ENCODE assay signal across 10 cellular contexts in the genomic region with DNA sequence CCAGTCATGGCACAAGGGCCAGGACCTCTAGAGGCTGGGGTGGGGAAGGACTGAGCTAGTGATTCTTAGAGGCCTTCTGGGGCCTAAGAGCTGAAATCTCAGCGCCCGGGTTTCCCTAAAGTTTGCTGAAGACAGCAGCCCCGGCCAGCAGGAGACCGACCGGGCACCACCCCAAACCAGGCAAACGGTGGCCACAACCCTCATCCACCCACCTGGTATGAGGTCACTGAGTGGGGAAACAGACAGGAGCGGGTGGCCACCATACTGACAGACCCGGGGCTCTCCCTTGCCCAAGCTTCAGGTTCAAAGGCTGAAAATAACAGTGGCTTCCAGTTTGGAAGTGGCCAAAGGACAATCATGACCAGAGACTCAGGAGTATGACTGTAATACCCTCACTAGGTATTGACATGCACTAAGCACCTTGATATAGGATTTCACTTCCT. TPM values are rescaled to one million over a fixed set of nuclear protein-coding genes. Genes with fewer than 3 reads are reported as not detected.
DNase-seq lines count a peak whose midpoint lies in the region; ATAC-seq, FAIRE-seq and TF ChIP-seq lines count a peak whose summit lies in the region.
"Had no signal": no experiment of that assay in that cellular context is flagged by ENCODE, and none has a peak within 500 bp of the region (broad histone marks: within the 10 kb centered on the region; RNA-seq: fewer than 3 reads in every experiment).

No MANE protein-coding gene starts in this region.

- TF ChIP-seq CTCF in A549 (IDR thresholded peaks at IDR 0.05): no peak
- no peak for TF ChIP-seq CTCF in IMR-90 (conservative IDR thresholded peaks at IDR 0.05; ENCODE audit: low read depth, low read length)
- no peak for TF ChIP-seq CTCF in endodermal cell (conservative IDR thresholded peaks at IDR 0.05)
- TF ChIP-seq CTCF in osteoblast (IDR thresholded peaks at IDR 0.05; ENCODE audit: extremely low read depth, low read depth, low read length): no peak

- 0 out of 3 replicates have a peak overlapping the region, but pooled peaks have one; percentile 9 for H3K4me2 ChIP-seq in A549
- no peak overlapping the region for H3K4me2 ChIP-seq in IMR-90 (ENCODE audit: low read depth, low read length)
- no peak overlapping the region for H3K4me2 ChIP-seq in osteoblast (ENCODE audit: insufficient read depth, low read length)

- peak overlapping the region; percentile 91 for H3K27ac Mint-ChIP-seq in endodermal cell
- H3K27ac Mint-ChIP-seq in immature natural killer cell: peak overlapping the region in 2 of 6 donors; percentile 11 to 28
- H3K27ac Mint-ChIP-seq: memory B cell had no signal

- H3K36me3 Mint-ChIP-seq in endodermal cell (ENCODE audit: low read depth) (peaks cover 13% of the 10 kb centered on the region), immature natural killer cell (peaks cover 0 to 3% (median 0%) of the 10 kb centered on the region in 3 donors)
- H3K36me3 Mint-ChIP-seq: IgD-negative memory B cell had no signal

- no peak overlapping the region for H3K14ac ChIP-seq in IMR-90 (replicated peaks; ENCODE audit: low read depth, low read length)

- intact Hi-C loops in IMR-90 (cut with micrococcal nuclease): no loop called here

- H3K36me3 ChIP-seq in IMR-90 (ENCODE audit: control insufficient read depth, insufficient read depth, low read length): peaks cover 24% of the 10 kb centered on the region
- H3K36me3 ChIP-seq in endodermal cell (ENCODE audit: control insufficient read depth, insufficient read depth, low read length): peaks cover 29% of the 10 kb centered on the region
- H3K36me3 ChIP-seq in osteoblast (ENCODE audit: insufficient read depth, low read length): peaks cover 21% of the 10 kb centered on the region

- no peaks in the 10 kb centered on the region for H3K27me3 ChIP-seq in IMR-90 (ENCODE audit: control insufficient read depth, insufficient read depth, low read length)
- no peaks in the 10 kb centered on the region for H3K27me3 ChIP-seq in endodermal cell (ENCODE audit: control insufficient read depth, insufficient read depth, low read length, poor library complexity, severe bottlenecking)
- H3K27me3 ChIP-seq in osteoblast (ENCODE audit: insufficient read depth, low read length): no peaks in the 10 kb centered on the region

- TF ChIP-seq RAD21 in A549 (conservative IDR thresholded peaks at IDR 0.05 in 1 of 2, IDR thresholded peaks at IDR 0.05 in 1 of 2) (no peak), IMR-90 (IDR thresholded peaks at IDR 0.05; ENCODE audit: low read length) (no peak)

- peaks cover 3 to 27% of the 10 kb centered on the region in 2 experiments; a peak in 3 of 4 replicates for H3K79me1 ChIP-seq in IMR-90 (ENCODE audit: low read depth in 1 of 2, low read length in 2 of 2)

- peak overlapping the region; percentile 72 for H2BK120ac ChIP-seq in IMR-90 (ENCODE audit: low read depth, low read length)

- WGBS in A549 (ENCODE audit: missing lambda C conversion rate): 70% methylated on average over 8 of the region's 8 CpGs
- WGBS in IMR-90 (ENCODE audit: extremely low coverage in 2 of 2, insufficient read length in 1 of 2), 2 experiments: 100% methylated on average over 1 of the region's 8 CpGs; no CpG with 5 or more reads in 1 of the 2 experiments
- 92 to 100% methylated on average over 1 to 8 of the region's 8 CpGs for whole genome bisulfite sequencing in endodermal cell (ENCODE audit: insufficient coverage in 1 of 2, insufficient read length in 1 of 2), 2 experiments

- H2AK9ac ChIP-seq in IMR-90 (replicated peaks; ENCODE audit: low read depth, low read length, poor library complexity): no peak overlapping the region

- H4K20me1 ChIP-seq in IMR-90 (ENCODE audit: insufficient read depth, low read length) (no peaks in the 10 kb centered on the region; the same call in 1 of the 2 replicates), osteoblast (ENCODE audit: insufficient read depth, low read length) (no peaks in the 10 kb centered on the region)

- H3K27ac ChIP-seq in A549 (peak overlapping the region; percentile 93 to 99), IMR-90 (ENCODE audit: insufficient read depth, low read length) (peak overlapping the region; percentile 43), endodermal cell (ENCODE audit: low read depth, low read length) (no peak overlapping the region), osteoblast (ENCODE audit: low read depth, low read length) (peak overlapping the region; percentile 55)

- peak overlapping the region; percentile 67; the same call in 1 of the 2 replicates for H4K91ac ChIP-seq in IMR-90 (ENCODE audit: insufficient read depth, low read depth, low read length)

- H2BK20ac ChIP-seq in IMR-90 (ENCODE audit: low read depth, low read length): peak overlapping the region; percentile 54; the same call in 1 of the 2 replicates

- H3K4me3 Mint-ChIP-seq in endodermal cell (no peak overlapping the region), immature natural killer cell (no peak overlapping the region)
- H3K4me3 Mint-ChIP-seq: memory B cell had no signal

- H2BK15ac ChIP-seq in IMR-90 (ENCODE audit: low read depth, low read length): peak overlapping the region; percentile 94; the same call in 1 of the 3 replicates

- H4K5ac ChIP-seq in IMR-90 (ENCODE audit: low read depth, low read length): no peak overlapping the region

- peaks cover 8% of the 10 kb centered on the region; the same call in 1 of the 2 replicates for H3K9me1 ChIP-seq in IMR-90 (ENCODE audit: insufficient read depth, low read length)

- H3K9ac ChIP-seq in IMR-90 (ENCODE audit: low read depth, low read length) (no peak overlapping the region), endodermal cell (ENCODE audit: extremely low read depth, low read length, poor library complexity, severe bottlenecking) (no peak overlapping the region)

- DNase-seq in A549 (ENCODE audit: low read depth in 1 of 2, low spot score in 1 of 2) (no peak), IMR-90 (no peak), endodermal cell (no peak), osteoblast (ENCODE audit: insufficient read length, low spot score, missing footprints) (no peak), immature natural killer cell (no peak), NCI-H2171 treated with DMSO at 0.1 percent for 48 hours (lab: John Stamatoyannopoulos, UW) (no peak), RPMI8226 (no peak)

- H3K4ac ChIP-seq in IMR-90 (ENCODE audit: low read depth, low read length): peak overlapping the region; percentile 87

- FAIRE-seq in A549 (lab: Jason Lieb, UNC): no peak

- ATAC-seq in A549 (no peak), IMR-90 (ENCODE audit: low read depth) (no peak), HG03354 (IDR thresholded peaks at IDR 0.05; ENCODE audit: poor library complexity, severe bottlenecking, unreplicated experiment) (no peak)

- H3K79me2 ChIP-seq in osteoblast (ENCODE audit: insufficient read depth, low read length): peaks cover 3% of the 10 kb centered on the region

- CTCF ChIA-PET in A549 (lab: Yijun Ruan, JAX): interaction anchor here (1.3 to 28.4 kb wide), 12 partner anchors 8 to 159 kb away, joined by 3 to 903 read pairs (median 14); a partner anchor contains a TSS
- CTCF ChIA-PET in IMR-90 (lab: Yijun Ruan, JAX): interaction anchor here (0.7 to 4.7 kb wide), 3 partner anchors 23 to 42 kb away, joined by 3 to 71 read pairs (median 3); no protein-coding TSS in a partner anchor

- dilution Hi-C loops in IMR-90 (cut with HindIII; ENCODE audit: low sequenced_read_pairs, unreplicated experiment): no loop called here

- H4K8ac ChIP-seq in IMR-90 (ENCODE audit: low read depth in 2 of 2, low read length in 2 of 2): peak overlapping the region; percentile 1 to 83; a peak in 1 of 4 replicates

- in situ Hi-C loops in IMR-90 (cut with MboI; ENCODE audit: low sequenced_read_pairs): no loop called here

- TF ChIP-seq EP300 in A549 (IDR thresholded peaks at IDR 0.05): no peak

- H3K4me1 ChIP-seq in A549 (peaks cover 80% of the 10 kb centered on the region), IMR-90 (ENCODE audit: control insufficient read depth, insufficient read depth, low read length) (peaks cover 27% of the 10 kb centered on the region), endodermal cell (ENCODE audit: control insufficient read depth, insufficient read depth, low read length) (peaks cover 9% of the 10 kb centered on the region), osteoblast (ENCODE audit: insufficient read depth, low read length) (peaks cover 44% of the 10 kb centered on the region)

- H3K27me3 Mint-ChIP-seq in endodermal cell (ENCODE audit: insufficient read depth): no peaks in the 10 kb centered on the region
- H3K27me3 Mint-ChIP-seq in immature natural killer cell (ENCODE audit: low read depth in 3 of 3): peaks cover 2 to 11% (median 2%) of the 10 kb centered on the region in 3 donors
- H3K27me3 Mint-ChIP-seq: IgD-negative memory B cell, memory B cell had no signal

- BruUV-seq in IMR-90 (replicated peaks; lab: Mats Ljungman, UMichigan): no TSS peak

- no peaks in the 10 kb centered on the region for H3K9me3 ChIP-seq in A549
- no peaks in the 10 kb centered on the region for H3K9me3 ChIP-seq in IMR-90 (ENCODE audit: control insufficient read depth, insufficient read depth, low read length)
- H3K9me3 ChIP-seq in endodermal cell (ENCODE audit: control insufficient read depth, low read length): no peaks in the 10 kb centered on the region
- H3K9me3 ChIP-seq in osteoblast (ENCODE audit: low read depth, low read length): no peaks in the 10 kb centered on the region

- no peak overlapping the region for H2AFZ ChIP-seq in IMR-90 (replicated peaks; ENCODE audit: low read length, poor library complexity)
- H2AFZ ChIP-seq in osteoblast (ENCODE audit: low read length): no peak overlapping the region

- no peak overlapping the region for H3K56ac ChIP-seq in IMR-90 (ENCODE audit: extremely low read depth, insufficient read depth, low read length)

- no peak overlapping the region for H3K18ac ChIP-seq in IMR-90 (ENCODE audit: low read depth, low read length)

- H2AK5ac ChIP-seq in IMR-90 (ENCODE audit: low read depth, low read length): peak overlapping the region; percentile 83

- H3K4me3 ChIP-seq in A549 (no peak overlapping the region), IMR-90 (ENCODE audit: insufficient read depth, low read depth, low read length) (no peak overlapping the region), endodermal cell (ENCODE audit: low read length) (no peak overlapping the region), osteoblast (ENCODE audit: insufficient read depth, low read length) (no peak overlapping the region)

- H3K9me3 Mint-ChIP-seq in endodermal cell: no peaks in the 10 kb centered on the region
- H3K9me3 Mint-ChIP-seq in immature natural killer cell: no peaks in the 10 kb centered on the region
- H3K9me3 Mint-ChIP-seq: IgD-negative memory B cell, memory B cell had no signal

- TF ChIP-seq POLR2A in A549 (IDR thresholded peaks at IDR 0.05; ENCODE audit: low read length) (no peak), IMR-90 (IDR thresholded peaks at IDR 0.05; ENCODE audit: low read depth, low read length) (no peak)

- H3K23ac ChIP-seq in IMR-90 (ENCODE audit: low read depth, low read length): no peak overlapping the region

- peaks cover 54% of the 10 kb centered on the region for H3K4me1 Mint-ChIP-seq in endodermal cell
- H3K4me1 Mint-ChIP-seq in immature natural killer cell: peaks cover 26 to 34% of the 10 kb centered on the region in 2 donors

- H2BK5ac ChIP-seq in IMR-90 (ENCODE audit: low read depth, low read length, poor library complexity, severe bottlenecking): peak overlapping the region; percentile 77

- POLR2A ChIA-PET in A549 (lab: Yijun Ruan, JAX) (interaction anchor here (1.8 to 7.0 kb wide), 4 partner anchors 9 to 41 kb away, joined by 6 to 113 read pairs (median 28); a partner anchor contains a TSS), IMR-90 (lab: Charles Lee; ENCODE audit: unreplicated experiment) (no interaction called here)

RNA-seq across cellular contexts. Expression of a gene that starts 35.0 kb away (rescaled TPM):
- 237 and 250 TPM in 2 replicates for polyA plus RNA-seq in A549 (2011; rRNA removed)
- polyA plus RNA-seq in A549 (2012; cell fraction: cytosol; rRNA removed): 951 and 1,146 TPM in 2 replicates
- polyA plus RNA-seq in A549 (2012; cell fraction: nucleus; rRNA removed): 1,622 and 2,122 TPM in 2 replicates
- polyA plus RNA-seq in A549 (2017; fragmentation: RNase III; extraction: RNeasy Plus Mini Kit Qiagen cat#74134 plus additional on column Dnase treatment): 257 to 432 TPM (median 387 TPM) in 3 replicates
- 188 and 250 TPM in 2 replicates for polyA minus RNA-seq in A549 (2011; rRNA and poly(A)+ RNA removed)
- 174 and 186 TPM in 2 replicates for total RNA-seq in IMR-90 (2012; rRNA removed)
- 148 and 156 TPM in 2 replicates for polyA plus RNA-seq in IMR-90 (2012; rRNA removed)
- polyA plus RNA-seq in IMR-90 (2012; cell fraction: cytosol; rRNA removed): 283 and 402 TPM in 2 replicates
- polyA plus RNA-seq in IMR-90 (2012; cell fraction: nucleus; rRNA removed; ENCODE audit: low replicate concordance): 740 and 930 TPM in 2 replicates
- 100 to 1,000 TPM; 380 to 447 TPM for total RNA-seq in endodermal cell
- polyA plus RNA-seq in endodermal cell (2013, experiment 1 of 2): 223 TPM
- polyA plus RNA-seq in endodermal cell (2013, experiment 2 of 2): 194 TPM
- 56.3 and 82.5 TPM in 2 replicates for total RNA-seq in osteoblast
- polyA plus RNA-seq in immature natural killer cell: 1 to 10 TPM; 1.4 to 4.2 (median 1.9) TPM

RNA-seq across cellular contexts. Expression of a gene that starts 55.8 kb away (rescaled TPM):
- 164 and 229 TPM in 2 replicates for polyA plus RNA-seq in A549 (2011; rRNA removed)
- 140 and 200 TPM in 2 replicates for polyA plus RNA-seq in A549 (2012; cell fraction: cytosol; rRNA removed)
- polyA plus RNA-seq in A549 (2012; cell fraction: nucleus; rRNA removed): 247 and 368 TPM in 2 replicates
- polyA plus RNA-seq in A549 (2017; fragmentation: RNase III; extraction: RNeasy Plus Mini Kit Qiagen cat#74134 plus additional on column Dnase treatment): 167 to 178 TPM (median 178 TPM) in 3 replicates
- 177 and 217 TPM in 2 replicates for polyA minus RNA-seq in A549 (2011; rRNA and poly(A)+ RNA removed)
- 46.7 and 53.2 TPM in 2 replicates for total RNA-seq in IMR-90 (2012; rRNA removed)
- polyA plus RNA-seq in IMR-90 (2012; rRNA removed): 203 and 207 TPM in 2 replicates
- 159 and 176 TPM in 2 replicates for polyA plus RNA-seq in IMR-90 (2012; cell fraction: cytosol; rRNA removed)
- 138 and 153 TPM in 2 replicates for polyA plus RNA-seq in IMR-90 (2012; cell fraction: nucleus; rRNA removed; ENCODE audit: low replicate concordance)
- total RNA-seq in endodermal cell: 100 to 1,000 TPM; 120 to 206 TPM
- polyA plus RNA-seq in endodermal cell (2013, experiment 1 of 2): 85.1 TPM
- polyA plus RNA-seq in endodermal cell (2013, experiment 2 of 2): 81.4 TPM
- 85.8 and 91.1 TPM in 2 replicates for total RNA-seq in osteoblast
- polyA plus RNA-seq in immature natural killer cell: 100 to 1,000 TPM; 112 to 167 (median 152) TPM
